13 cellular contexts compared by ENCODE assay signal in the genomic region with DNA sequence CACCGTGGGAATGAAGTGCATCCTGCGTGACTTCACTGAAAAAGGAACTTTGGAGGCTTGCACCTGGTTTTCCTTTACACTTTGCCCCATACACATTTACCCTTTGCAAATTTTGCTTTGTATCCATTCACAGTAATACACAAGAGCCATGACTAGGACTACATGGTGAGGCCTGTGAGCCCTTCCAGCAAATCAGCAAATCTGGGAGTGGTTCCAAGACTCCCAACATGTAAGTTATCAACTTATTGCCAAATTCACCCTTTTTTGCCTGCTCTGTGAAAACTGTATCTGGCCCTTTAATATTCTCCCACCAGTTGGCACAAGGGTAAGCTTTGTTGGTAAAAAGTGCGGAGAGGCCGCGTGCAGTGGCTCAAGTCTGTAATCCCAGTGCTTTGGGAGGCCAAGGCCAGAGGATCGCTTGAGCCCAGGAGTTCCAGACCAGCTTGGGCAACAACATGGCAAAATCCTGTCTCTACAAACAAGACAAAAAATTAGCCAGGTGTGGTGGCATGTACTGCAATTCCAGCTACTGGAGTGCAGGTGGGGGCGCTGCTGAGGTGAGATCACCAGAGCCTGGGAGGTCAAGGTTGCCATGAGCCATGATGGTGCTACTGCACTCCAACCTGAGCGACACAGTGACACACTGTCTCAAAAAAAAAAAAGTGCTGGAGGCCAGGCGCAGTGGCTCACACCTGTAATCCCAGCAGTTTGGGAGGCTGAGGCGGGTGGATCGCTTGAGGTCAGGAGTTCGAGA. TPM values are rescaled to one million over a fixed set of nuclear protein-coding genes. Genes with fewer than 3 reads are reported as not detected.
DNase-seq lines count a peak whose midpoint lies in the region; ATAC-seq, FAIRE-seq and TF ChIP-seq lines count a peak whose summit lies in the region.
"Had no signal": no experiment of that assay in that cellular context is flagged by ENCODE, and none has a peak within 500 bp of the region (broad histone marks: within the 10 kb centered on the region; RNA-seq: fewer than 3 reads in every experiment).

No MANE protein-coding gene starts in this region.

- ATAC-seq in activated CD8-positive, alpha-beta T cell treated with anti-CD3 and anti-CD28 coated beads, Interleukin-2, amount 10 ng/mL, durations not matched to agents 7 days and 5 days, result no peak
- ATAC-seq: A549, pancreas had no signal

- peaks cover 37% of the 10 kb centered on the region for H3K36me3 Mint-ChIP-seq in activated CD8-positive, alpha-beta T cell treated with anti-CD3 and anti-CD28 coated beads, Interleukin-2, amount 10 ng/mL, durations not matched to agents 7 days and 5 days (ENCODE audit: low read depth)

- no peak overlapping the region for H3K4me3 Mint-ChIP-seq in activated CD8-positive, alpha-beta T cell treated with anti-CD3 and anti-CD28 coated beads, Interleukin-2, amount 10 ng/mL, durations not matched to agents 7 days and 5 days

- in situ Hi-C loops in GM13977 (cut with MboI; ENCODE audit: low pct_unique_long_range_greater_than_20kb, low sequenced_read_pairs, unreplicated experiment), result no loop called here

- FAIRE-seq in frontal cortex (lab: Jason Lieb, UNC), result no peak
- FAIRE-seq: A549, pancreas had no signal

- H3K27me3 Mint-ChIP-seq in activated CD8-positive, alpha-beta T cell treated with anti-CD3 and anti-CD28 coated beads, Interleukin-2, amount 10 ng/mL, durations not matched to agents 7 days and 5 days (ENCODE audit: low read depth), result no peaks in the 10 kb centered on the region

- H3K27ac Mint-ChIP-seq in activated CD8-positive, alpha-beta T cell treated with anti-CD3 and anti-CD28 coated beads, Interleukin-2, amount 10 ng/mL, durations not matched to agents 7 days and 5 days, result no peak overlapping the region

- TF ChIP-seq CTCF in GM13977 (IDR thresholded peaks at IDR 0.05; ENCODE audit: extremely low read depth, insufficient read depth, missing control alignments), result peak; percentile 34

- H3K9me3 Mint-ChIP-seq in activated CD8-positive, alpha-beta T cell treated with anti-CD3 and anti-CD28 coated beads, Interleukin-2, amount 10 ng/mL, durations not matched to agents 7 days and 5 days (ENCODE audit: insufficient read depth), result no peaks in the 10 kb centered on the region

- POLR2A ChIA-PET in activated CD8-positive, alpha-beta T cell treated with anti-CD3 and anti-CD28 coated beads, Interleukin-2, amount 10 ng/mL, durations not matched to agents 7 days and 5 days (lab: Charles Lee), result no interaction called here

- CTCF ChIA-PET in activated CD8-positive, alpha-beta T cell treated with anti-CD3 and anti-CD28 coated beads, Interleukin-2, amount 10 ng/mL, durations not matched to agents 7 days and 5 days (lab: Charles Lee), result interaction anchor here (1.0 to 2.0 kb wide), 2 partner anchors 52 to 188 kb away, joined by 3 to 11 read pairs; no protein-coding TSS in a partner anchor

- peak; percentile 0 for DNase-seq in NCI-H510A (lab: John Stamatoyannopoulos, UW)
- DNase-seq in NCI-H510A treated with DMSO at 0.1 percent for 48 hours (lab: John Stamatoyannopoulos, UW), result no peak
- DNase-seq in GM13977 (ENCODE audit: low spot score), result no peak
- DNase-seq in activated CD8-positive, alpha-beta T cell treated with anti-CD3 and anti-CD28 coated beads, Interleukin-2, amount 10 ng/mL, durations not matched to agents 7 days and 5 days, result peak; percentile 26
- peak; percentile 23 for DNase-seq in iPS-NIHi11 (ENCODE audit: low spot score)
- DNase-seq in central memory CD4-positive, alpha-beta T cell, result no peak
- DNase-seq in frontal cortex (ENCODE audit: low spot score in 2 of 2), result no peak
- no peak for DNase-seq in Ammon's horn (ENCODE audit: low spot score)
- DNase-seq: caudate nucleus, EL, pancreas, T1000 had no signal

- H3K4me1 Mint-ChIP-seq in activated CD8-positive, alpha-beta T cell treated with anti-CD3 and anti-CD28 coated beads, Interleukin-2, amount 10 ng/mL, durations not matched to agents 7 days and 5 days (ENCODE audit: low read depth), result peaks cover 21% of the 10 kb centered on the region

RNA-seq across cellular contexts. Expression of gene PRMT9, which starts 5.0 kb away (rescaled TPM):
- 10 to 100 TPM; 12.5 to 13.4 TPM for total RNA-seq in activated CD8-positive, alpha-beta T cell treated with anti-CD3 and anti-CD28 coated beads, Interleukin-2, amount 10 ng/mL, durations not matched to agents 7 days and 5 days
- total RNA-seq in frontal cortex, result 13.0 TPM

RNA-seq across cellular contexts. Expression of gene ARHGAP10, which starts 52.9 kb away (rescaled TPM):
- 1 to 10 TPM; 6.3 to 7.1 TPM for total RNA-seq in activated CD8-positive, alpha-beta T cell treated with anti-CD3 and anti-CD28 coated beads, Interleukin-2, amount 10 ng/mL, durations not matched to agents 7 days and 5 days
- total RNA-seq in frontal cortex, result 2.9 TPM

Comparison
In these comparisons a context has a peak if more than half of its experiments do, and no peak if none do; other contexts are left out.
1. DNase-seq: peak in NCI-H510A (single experiment), activated CD8-positive, alpha-beta T cell treated with anti-CD3 and anti-CD28 coated beads, Interleukin-2, amount 10 ng/mL, durations not matched to agents 7 days and 5 days (single experiment) and iPS-NIHi11 (single experiment); none in NCI-H510A treated with DMSO at 0.1 percent for 48 hours (single experiment), GM13977 (single experiment), central memory CD4-positive, alpha-beta T cell (single experiment), frontal cortex (0 of 2) and Ammon's horn (single experiment).